27 cellular contexts compared by ENCODE assay signal in the genomic region with DNA sequence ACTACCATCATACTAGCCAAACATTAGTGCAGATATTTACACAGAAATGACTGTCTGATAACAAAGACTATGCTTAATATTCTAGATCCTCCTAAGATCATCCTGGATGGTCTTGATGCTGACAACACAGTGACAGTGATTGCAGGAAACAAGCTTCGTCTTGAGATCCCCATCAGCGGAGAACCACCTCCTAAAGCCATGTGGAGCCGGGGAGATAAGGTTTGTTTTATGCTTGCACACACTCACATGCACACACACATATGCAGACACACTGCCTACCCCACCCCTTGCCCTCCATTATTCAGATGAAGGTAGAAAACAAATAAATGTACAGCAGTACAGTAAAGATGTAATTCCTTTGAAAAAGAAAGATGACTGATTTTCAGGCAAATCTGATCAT. TPM values are rescaled to one million over a fixed set of nuclear protein-coding genes. Genes with fewer than 3 reads are reported as not detected.
"Had no signal": no experiment of that assay in that cellular context is flagged by ENCODE, and none has a peak within 500 bp of the region (broad histone marks: within the 10 kb centered on the region; RNA-seq: fewer than 3 reads in every experiment).

No MANE protein-coding gene starts in this region.

- H3K4me1 Mint-ChIP-seq: stimulated activated effector memory CD8-positive, alpha-beta T cell treated with anti-CD3 and anti-CD28 coated beads, Interleukin-12 subunit alpha, Interleukin-12 subunit beta, amount 100 ng/mL, for 72 hours had no signal

- H3K27me3 ChIP-seq: esophagus muscularis mucosa, gastrocnemius medialis, ovary, right atrium auricular region, testis, tibial nerve, upper lobe of right lung, vagina had no signal

- H3K27ac ChIP-seq: esophagus muscularis mucosa, heart right ventricle, ovary, right atrium auricular region, testis, tibial nerve, upper lobe of right lung, vagina had no signal

- H3K4me1 ChIP-seq: esophagus muscularis mucosa, gastrocnemius medialis, heart right ventricle, right atrium auricular region, testis, upper lobe of right lung, vagina had no signal

- ATAC-seq: gastrocnemius medialis; heart right ventricle; left lobe of liver; naive thymus-derived CD8-positive, alpha-beta T cell; stimulated activated effector memory CD8-positive, alpha-beta T cell treated with anti-CD3 and anti-CD28 coated beads, Interleukin-12 subunit alpha, Interleukin-12 subunit beta, amount 100 ng/mL, for 72 hours; upper lobe of right lung had no signal

- H3K9me3 Mint-ChIP-seq: naive thymus-derived CD8-positive, alpha-beta T cell; stimulated activated effector memory CD8-positive, alpha-beta T cell treated with anti-CD3 and anti-CD28 coated beads, Interleukin-12 subunit alpha, Interleukin-12 subunit beta, amount 100 ng/mL, for 72 hours; stimulated activated naive CD8-positive, alpha-beta T cell treated with anti-CD3 and anti-CD28 coated beads, Interleukin-15, Interleukin-2, amounts not matched to agents 100 ng/mL and 50 ng/mL, for 24 hours had no signal

- H3K27ac Mint-ChIP-seq: naive thymus-derived CD8-positive, alpha-beta T cell; stimulated activated effector memory CD8-positive, alpha-beta T cell treated with anti-CD3 and anti-CD28 coated beads, Interleukin-12 subunit alpha, Interleukin-12 subunit beta, amount 100 ng/mL, for 72 hours; stimulated activated naive CD8-positive, alpha-beta T cell treated with anti-CD3 and anti-CD28 coated beads, Interleukin-15, Interleukin-2, amounts not matched to agents 100 ng/mL and 50 ng/mL, for 24 hours had no signal

- H3K4me3 Mint-ChIP-seq: naive thymus-derived CD8-positive, alpha-beta T cell; stimulated activated effector memory CD8-positive, alpha-beta T cell treated with anti-CD3 and anti-CD28 coated beads, Interleukin-12 subunit alpha, Interleukin-12 subunit beta, amount 100 ng/mL, for 72 hours; stimulated activated naive CD8-positive, alpha-beta T cell treated with anti-CD3 and anti-CD28 coated beads, Interleukin-15, Interleukin-2, amounts not matched to agents 100 ng/mL and 50 ng/mL, for 24 hours had no signal

- FAIRE-seq: endometrium, islet of Langerhans had no signal

- H3K36me3 Mint-ChIP-seq: naive thymus-derived CD8-positive, alpha-beta T cell; stimulated activated effector memory CD8-positive, alpha-beta T cell treated with anti-CD3 and anti-CD28 coated beads, Interleukin-12 subunit alpha, Interleukin-12 subunit beta, amount 100 ng/mL, for 72 hours had no signal

- H3K4me3 ChIP-seq: esophagus muscularis mucosa, gastrocnemius medialis, heart right ventricle, ovary, right atrium auricular region, smooth muscle cell, testis, tibial nerve, upper lobe of right lung, vagina had no signal

- H3K9me3 ChIP-seq: esophagus muscularis mucosa, gastrocnemius medialis, heart right ventricle, ovary, right atrium auricular region, testis, tibial nerve, upper lobe of right lung, vagina had no signal

- DNase-seq: dermis blood vessel endothelial cell; gastrocnemius medialis; heart right ventricle; kidney glomerular epithelial cell; mammary epithelial cell; naive thymus-derived CD8-positive, alpha-beta T cell; nucleus accumbens; ovary; stimulated activated CD4-positive, alpha-beta T cell treated with anti-CD3 and anti-CD28 coated beads, Interleukin-4, amount 100 ng/mL, for 1 hour; stimulated activated CD8-positive, alpha-beta memory T cell treated with anti-CD3 and anti-CD28 coated beads, Interleukin-4, amount 100 ng/mL, for 48 hours; upper lobe of right lung had no signal

- H3K36me3 ChIP-seq: esophagus muscularis mucosa, heart right ventricle, ovary, right atrium auricular region, tibial nerve, upper lobe of right lung, vagina had no signal

RNA-seq across cellular contexts. Expression of a gene that starts 58.3 kb away (rescaled TPM):
- total RNA-seq: dermis blood vessel endothelial cell; fibroblast of villous mesenchyme; left lobe of liver; mammary epithelial cell; mesenteric fat pad; mononuclear cell; naive thymus-derived CD8-positive, alpha-beta T cell; posterior vena cava; smooth muscle cell; upper lobe of right lung; vagina had no signal
- polyA plus RNA-seq: mammary epithelial cell; naive thymus-derived CD8-positive, alpha-beta T cell; neural cell; ovary; smooth muscle cell had no signal
